ENCODE assay signal across 12 cellular contexts in genomic region chr12:52147983-52148540, GRCh38. TPM values are rescaled to one million over a fixed set of nuclear protein-coding genes. Genes with fewer than 3 reads are reported as not detected.
A peak's percentile ranks its signal among the peaks of the same experiment; 100 is the strongest.
DNase-seq lines count a peak whose midpoint lies in the region; ATAC-seq and TF ChIP-seq lines count a peak whose summit lies in the region.
"Had no signal": no experiment of that assay in that cellular context is flagged by ENCODE, and none has a peak within 500 bp of the region (broad histone marks: within the 10 kb centered on the region; RNA-seq: fewer than 3 reads in every experiment).

No MANE protein-coding gene starts in this region.

- H3K79me2 ChIP-seq in hepatocyte (no peaks in the 10 kb centered on the region), smooth muscle cell (ENCODE audit: low read depth) (no peaks in the 10 kb centered on the region)

- H3K27me3 Mint-ChIP-seq in Calu3 (ENCODE audit: unreplicated experiment): no peaks in the 10 kb centered on the region

- no peak for ATAC-seq in activated CD4-positive, CD25-positive, alpha-beta regulatory T cell treated with anti-CD3 and anti-CD28 coated beads, Interleukin-2, amount 50 U/mL, for 24 hours
- ATAC-seq in HG02981 (IDR thresholded peaks at IDR 0.05; ENCODE audit: unreplicated experiment) (no peak), GM21717 (IDR thresholded peaks at IDR 0.05; ENCODE audit: unreplicated experiment) (no peak), GM21390 (IDR thresholded peaks at IDR 0.05; ENCODE audit: unreplicated experiment) (no peak)

- WGBS in hepatocyte (ENCODE audit: low lambda C conversion rate, missing lambda C conversion rate): 94% methylated on average over 9 of the region's 10 CpGs
- 84% methylated on average over 10 of the region's 10 CpGs for WGBS in smooth muscle cell (ENCODE audit: low lambda C conversion rate)

- no peak overlapping the region for H2AFZ ChIP-seq in hepatocyte
- no peak overlapping the region for H2AFZ ChIP-seq in smooth muscle cell (ENCODE audit: low read depth)

- H3K36me3 Mint-ChIP-seq in Calu3 (ENCODE audit: insufficient read depth, unreplicated experiment): peaks cover 62% of the 10 kb centered on the region
- H3K36me3 Mint-ChIP-seq: WTC11 had no signal

- no peak for DNase-seq in Calu3
- DNase-seq in SJSA1 (ENCODE audit: low read depth in 1 of 2, low spot score in 2 of 2): peak; percentile 85 to 86
- DNase-seq in hepatocyte (ENCODE audit: low spot score): no peak
- no peak for DNase-seq in smooth muscle cell (lab: John Stamatoyannopoulos, UW; ENCODE audit: unreplicated experiment)
- DNase-seq: effector CD4-positive, alpha-beta T cell; stimulated activated CD4-positive, alpha-beta T cell treated with anti-CD3 and anti-CD28 coated beads, Interleukin-1b, Interleukin-23, amount 100 ng/mL, for 48 hours had no signal

- no peaks in the 10 kb centered on the region for H3F3A ChIP-seq in smooth muscle cell (ENCODE audit: low read depth)

- no peaks in the 10 kb centered on the region for H3K9me3 ChIP-seq in SJSA1 (replicated peaks)
- no peaks in the 10 kb centered on the region for H3K9me3 ChIP-seq in hepatocyte (ENCODE audit: low read depth)
- no peaks in the 10 kb centered on the region for H3K9me3 ChIP-seq in smooth muscle cell (replicated peaks; ENCODE audit: low read depth)

- H4K20me1 ChIP-seq in hepatocyte (ENCODE audit: insufficient read depth, poor library complexity, severe bottlenecking) (no peaks in the 10 kb centered on the region), smooth muscle cell (ENCODE audit: low read depth) (no peaks in the 10 kb centered on the region)

- no peaks in the 10 kb centered on the region for H3K9me3 Mint-ChIP-seq in Calu3 (ENCODE audit: low read depth, unreplicated experiment)
- H3K9me3 Mint-ChIP-seq: nephron, WTC11 had no signal

- no peaks in the 10 kb centered on the region for H3K27me3 ChIP-seq in SJSA1 (replicated peaks)
- H3K27me3 ChIP-seq in hepatocyte: no peaks in the 10 kb centered on the region
- H3K27me3 ChIP-seq in smooth muscle cell (ENCODE audit: low read depth): no peaks in the 10 kb centered on the region

- peaks cover 76% of the 10 kb centered on the region for H3K4me1 ChIP-seq in SJSA1 (replicated peaks)
- peaks cover 52% of the 10 kb centered on the region for H3K4me1 ChIP-seq in hepatocyte (ENCODE audit: insufficient read depth)
- peaks cover 13% of the 10 kb centered on the region for H3K4me1 ChIP-seq in smooth muscle cell (ENCODE audit: low read depth)

- H3K27ac Mint-ChIP-seq in Calu3 (ENCODE audit: unreplicated experiment): peak overlapping the region; percentile 100
- H3K27ac Mint-ChIP-seq: WTC11 had no signal

- H3K4me1 Mint-ChIP-seq in Calu3 (ENCODE audit: low read depth, unreplicated experiment): peaks cover 65% of the 10 kb centered on the region

- BruUV-seq in Calu3 (replicated peaks; lab: Mats Ljungman, UMichigan): no TSS peak

- no peak overlapping the region for H3K4me3 Mint-ChIP-seq in Calu3 (ENCODE audit: low read depth, unreplicated experiment)
- H3K4me3 Mint-ChIP-seq: nephron, WTC11 had no signal

- peaks cover 7% of the 10 kb centered on the region for H3K36me3 ChIP-seq in SJSA1
- H3K36me3 ChIP-seq in hepatocyte (replicated peaks; ENCODE audit: insufficient read depth, low read depth): no peaks in the 10 kb centered on the region
- no peaks in the 10 kb centered on the region for H3K36me3 ChIP-seq in smooth muscle cell (ENCODE audit: low read depth)

- CTCF ChIA-PET in Calu3 (lab: Charles Lee): interaction anchor here (0.8 to 3.1 kb wide), 7 partner anchors 65 to 732 kb away, joined by 3 to 19 read pairs (median 7); no protein-coding TSS in a partner anchor

- peak overlapping the region; percentile 100 for H3K27ac ChIP-seq in SJSA1
- H3K27ac ChIP-seq in hepatocyte: peak overlapping the region; percentile 95
- peak overlapping the region; percentile 98 for H3K27ac ChIP-seq in smooth muscle cell (ENCODE audit: low read depth)

- H3K9ac ChIP-seq in smooth muscle cell (ENCODE audit: low read depth): peak overlapping the region; percentile 82

- TF ChIP-seq CTCF in Calu3 (IDR thresholded peaks at IDR 0.05; ENCODE audit: unreplicated experiment) (no peak), hepatocyte (IDR thresholded peaks at IDR 0.05; ENCODE audit: poor library complexity) (no peak), smooth muscle cell (IDR thresholded peaks at IDR 0.05; ENCODE audit: borderline replicate concordance, insufficient read depth, poor library complexity, severe bottlenecking) (no peak)

- H3K4me3 ChIP-seq in SJSA1 (no peak overlapping the region), hepatocyte (no peak overlapping the region), smooth muscle cell (no peak overlapping the region)

- intact Hi-C loops in Calu3 (cut with micrococcal nuclease; ENCODE audit: unreplicated experiment): loop anchor here (5.0 to 10.0 kb wide), 2 partner anchors 437 to 734 kb away; no protein-coding TSS in a partner anchor

- H3K4me2 ChIP-seq in hepatocyte (no peak overlapping the region), smooth muscle cell (peak overlapping the region; percentile 67)

- H3K9me2 ChIP-seq in hepatocyte (replicated peaks; ENCODE audit: insufficient read depth): no peaks in the 10 kb centered on the region

RNA-seq across cellular contexts. Expression of gene KRT80, which starts 43.8 kb away (rescaled TPM):
- 32.7 and 45.5 TPM in 2 replicates for total RNA-seq in Calu3 (2022)
- total RNA-seq in SJSA1 (2014; rRNA removed; shearing (Covaris generic)): 1.5 and 4.0 TPM in 2 replicates
- total RNA-seq in hepatocyte: 0.28 and 0.77 TPM in 2 replicates
- polyA plus RNA-seq in hepatocyte: 1.2 and 1.5 TPM in 2 replicates
- total RNA-seq in smooth muscle cell: 6.7 and 11.7 TPM in 2 replicates
- 5.1 and 6.6 TPM in 2 replicates for polyA plus RNA-seq in smooth muscle cell

Comparison
In these comparisons a context has a peak if more than half of its experiments do, and no peak if none do; other contexts are left out.
1. DNase-seq: peak in SJSA1 (2 of 2); none in Calu3 (single experiment), hepatocyte (single experiment) and smooth muscle cell (single experiment).
2. Peak in every context shown above with its lines, with median percentiles within 50 percentile points of each other: H3K27ac ChIP-seq.